1 cellular context compared by ENCODE assay signal in the genomic region with DNA sequence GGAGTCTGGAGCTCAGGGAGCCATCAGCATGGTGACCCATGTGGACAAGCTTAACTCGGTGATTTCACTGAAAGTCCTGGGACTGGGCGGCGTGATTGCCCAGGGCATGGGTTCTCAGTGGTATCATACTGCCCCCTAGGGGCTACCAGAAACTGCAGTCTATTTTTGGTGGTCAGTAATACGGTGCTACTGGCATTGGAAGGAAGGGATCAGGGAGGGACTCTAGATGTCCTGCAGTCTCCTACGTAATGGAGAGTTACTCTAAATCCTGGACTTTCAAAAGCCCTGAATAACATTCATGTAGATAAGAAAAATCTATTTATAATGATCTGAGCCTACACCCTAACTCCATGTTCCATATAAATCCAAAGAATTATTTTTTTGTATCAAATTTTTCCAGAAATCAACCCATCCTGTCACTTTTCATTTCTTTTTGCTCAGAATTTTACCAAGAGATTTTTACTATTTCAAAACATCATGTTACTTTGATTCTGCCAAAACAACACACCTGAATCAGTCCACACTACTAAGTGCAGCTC.
TF ChIP-seq lines count a peak whose summit lies in the region.

No MANE protein-coding gene starts in this region.

TF ChIP-seq in WTC11, 78 proteins besides CTCF, POLR2A, EP300 and RAD21 (continued from another document):
- no peak for TF ChIP-seq ZNF532 (CRISPR knock-in tag; IDR thresholded peaks at IDR 0.05; ENCODE audit: borderline replicate concordance)
- TF ChIP-seq, protein P1, sequence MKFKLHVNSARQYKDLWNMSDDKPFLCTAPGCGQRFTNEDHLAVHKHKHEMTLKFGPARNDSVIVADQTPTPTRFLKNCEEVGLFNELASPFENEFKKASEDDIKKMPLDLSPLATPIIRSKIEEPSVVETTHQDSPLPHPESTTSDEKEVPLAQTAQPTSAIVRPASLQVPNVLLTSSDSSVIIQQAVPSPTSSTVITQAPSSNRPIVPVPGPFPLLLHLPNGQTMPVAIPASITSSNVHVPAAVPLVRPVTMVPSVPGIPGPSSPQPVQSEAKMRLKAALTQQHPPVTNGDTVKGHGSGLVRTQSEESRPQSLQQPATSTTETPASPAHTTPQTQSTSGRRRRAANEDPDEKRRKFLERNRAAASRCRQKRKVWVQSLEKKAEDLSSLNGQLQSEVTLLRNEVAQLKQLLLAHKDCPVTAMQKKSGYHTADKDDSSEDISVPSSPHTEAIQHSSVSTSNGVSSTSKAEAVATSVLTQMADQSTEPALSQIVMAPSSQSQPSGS (CRISPR knock-in tag; IDR thresholded peaks at IDR 0.05; ENCODE audit: borderline replicate concordance, low read depth): no peak
